ENCODE assay signal across 8 cellular contexts in the genomic region with DNA sequence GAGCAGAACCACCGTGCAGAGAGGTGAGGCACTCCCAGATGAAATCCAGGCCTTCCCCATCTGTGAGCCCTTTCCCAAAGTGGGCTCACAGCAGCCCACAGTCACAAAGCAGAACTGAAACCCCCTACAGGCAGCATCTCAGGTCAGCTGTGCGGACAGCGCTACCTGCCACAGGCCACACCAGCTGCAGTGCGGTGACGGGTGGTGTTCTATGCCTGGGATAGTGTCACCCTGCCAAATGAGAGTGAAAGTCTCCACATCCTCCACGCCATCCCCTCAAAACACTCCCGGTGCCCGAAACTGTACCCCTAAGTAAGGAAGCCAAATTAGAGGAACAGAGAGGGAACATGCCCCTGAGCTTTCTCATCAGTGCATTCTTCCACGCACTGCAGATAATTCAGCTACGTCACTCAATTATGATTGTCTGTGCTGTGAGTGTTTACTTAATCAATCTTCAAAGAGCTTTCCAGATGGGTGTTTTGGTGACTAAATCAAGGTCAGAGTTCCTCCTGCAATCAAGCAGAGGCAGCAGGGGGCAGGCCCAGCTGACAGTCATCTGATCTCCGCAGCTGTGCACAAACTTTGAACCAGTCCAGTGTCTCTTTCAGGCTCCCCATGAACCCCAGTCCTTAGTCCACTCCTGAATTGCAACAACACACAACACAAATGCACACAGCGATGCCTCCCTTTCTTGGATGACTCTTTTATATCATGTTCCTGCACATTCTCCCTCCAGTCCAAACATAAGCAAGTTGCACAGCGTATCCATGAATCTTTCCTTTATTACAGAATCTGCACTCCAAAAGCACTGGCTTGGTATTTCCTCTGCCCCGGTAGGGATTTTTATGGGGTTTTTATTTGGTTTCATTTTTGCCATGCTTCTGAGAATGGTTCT.
DNase-seq lines count a peak whose midpoint lies in the region; ATAC-seq and TF ChIP-seq lines count a peak whose summit lies in the region.

No MANE protein-coding gene starts in this region.

- peak; percentile 40 for TF ChIP-seq RAD21 in IMR-90 (IDR thresholded peaks at IDR 0.05; ENCODE audit: low read length)

- in situ Hi-C loops in IMR-90 (cut with MboI; ENCODE audit: low sequenced_read_pairs): loop anchor here (5.0 to 10.0 kb wide), 2 partner anchors 254 to 481 kb away; no protein-coding TSS in a partner anchor

- peak; percentile 68 for ATAC-seq in GM21390 (IDR thresholded peaks at IDR 0.05; ENCODE audit: unreplicated experiment)
- peak; percentile 24 for ATAC-seq in IMR-90 (ENCODE audit: low read depth)
- peak; percentile 88 for ATAC-seq in T-helper 17 cell
- peak; percentile 71 for ATAC-seq in stimulated activated naive CD8-positive, alpha-beta T cell treated with anti-CD3 and anti-CD28 coated beads, Interleukin-15, amount 100 ng/mL, for 72 hours

- CTCF ChIA-PET in IMR-90 (lab: Yijun Ruan, JAX): interaction anchor here (1.2 kb wide), 1 partner anchor 271 kb away, joined by 3 read pairs; no protein-coding TSS in a partner anchor

- H3K36me3 ChIP-seq in IMR-90 (ENCODE audit: control insufficient read depth, insufficient read depth, low read length) (no peaks in the 10 kb centered on the region), WERI-Rb-1 (no peaks in the 10 kb centered on the region)

- H3K36me3 Mint-ChIP-seq in T-helper 17 cell (ENCODE audit: low read depth): no peaks in the 10 kb centered on the region

- peak; percentile 19; the same call in 1 of the 2 replicates for TF ChIP-seq CTCF in IMR-90 (conservative IDR thresholded peaks at IDR 0.05; ENCODE audit: low read depth, low read length)
- TF ChIP-seq CTCF in WERI-Rb-1 (IDR thresholded peaks at IDR 0.05; ENCODE audit: low read depth, low read length): no peak

- H4K20me1 ChIP-seq in IMR-90 (ENCODE audit: insufficient read depth, low read length): no peaks in the 10 kb centered on the region

- no peaks in the 10 kb centered on the region for H3K9me3 ChIP-seq in IMR-90 (ENCODE audit: control insufficient read depth, insufficient read depth, low read length)
- H3K9me3 ChIP-seq in T-helper 17 cell (ENCODE audit: control insufficient read depth, low read length, poor library complexity, severe bottlenecking): no peaks in the 10 kb centered on the region
- H3K9me3 ChIP-seq in WERI-Rb-1 (ENCODE audit: severe bottlenecking): no peaks in the 10 kb centered on the region

- peak overlapping the region; percentile 79; the same call in 2 of the 3 replicates for H2BK15ac ChIP-seq in IMR-90 (ENCODE audit: low read depth, low read length)

- H3K9me1 ChIP-seq in IMR-90 (ENCODE audit: insufficient read depth, low read length): peaks cover 51% of the 10 kb centered on the region

- H3K14ac ChIP-seq in IMR-90 (replicated peaks; ENCODE audit: low read depth, low read length): peak overlapping the region; percentile 72

- H3K27ac Mint-ChIP-seq in T-helper 17 cell: peak overlapping the region; percentile 99
- H3K27ac Mint-ChIP-seq in stimulated activated naive CD8-positive, alpha-beta T cell treated with anti-CD3 and anti-CD28 coated beads, Interleukin-15, amount 100 ng/mL, for 72 hours: peak overlapping the region; percentile 93 to 98

- peak overlapping the region; percentile 97 for H2BK5ac ChIP-seq in IMR-90 (ENCODE audit: low read depth, low read length, poor library complexity, severe bottlenecking)

- H3K9me3 Mint-ChIP-seq in stimulated activated naive CD8-positive, alpha-beta T cell treated with anti-CD3 and anti-CD28 coated beads, Interleukin-15, amount 100 ng/mL, for 72 hours: no peaks in the 10 kb centered on the region

- peak overlapping the region; percentile 97 for H3K4ac ChIP-seq in IMR-90 (ENCODE audit: low read depth, low read length)

- POLR2A ChIA-PET in IMR-90 (lab: Charles Lee; ENCODE audit: unreplicated experiment): interaction anchor here (0.9 kb wide), 1 partner anchor 254 kb away, joined by 3 read pairs; no protein-coding TSS in a partner anchor

- H3K27me3 Mint-ChIP-seq in T-helper 17 cell: no peaks in the 10 kb centered on the region
- no peaks in the 10 kb centered on the region for H3K27me3 Mint-ChIP-seq in stimulated activated naive CD8-positive, alpha-beta T cell treated with anti-CD3 and anti-CD28 coated beads, Interleukin-15, amount 100 ng/mL, for 72 hours

- H3K23ac ChIP-seq in IMR-90 (ENCODE audit: low read depth, low read length): peak overlapping the region; percentile 82

- peak; percentile 50 for DNase-seq in GM04504 (ENCODE audit: low read depth)
- peak; percentile 93 for DNase-seq in IMR-90
- DNase-seq in T-helper 17 cell: peak; percentile 31 to 59 (median 50)
- peak; percentile 75 for DNase-seq in central memory CD4-positive, alpha-beta T cell
- peak; percentile 90 for DNase-seq in medulla oblongata (ENCODE audit: extremely low spot score)
- peak; percentile 57 to 84 for DNase-seq in stimulated activated naive CD8-positive, alpha-beta T cell treated with anti-CD3 and anti-CD28 coated beads, Interleukin-15, amount 100 ng/mL, for 72 hours
- no peak for DNase-seq in WERI-Rb-1

- H3K9ac ChIP-seq in IMR-90 (ENCODE audit: low read depth, low read length): peak overlapping the region; percentile 39

- dilution Hi-C loops in IMR-90 (cut with HindIII; ENCODE audit: low sequenced_read_pairs, unreplicated experiment): no loop called here

- H2BK20ac ChIP-seq in IMR-90 (ENCODE audit: low read depth, low read length): peak overlapping the region; percentile 99

- H4K5ac ChIP-seq in IMR-90 (ENCODE audit: low read depth, low read length): peak overlapping the region; percentile 93

- H3K4me2 ChIP-seq in IMR-90 (ENCODE audit: low read depth, low read length): peak overlapping the region; percentile 68

- peak overlapping the region; percentile 81 for H2AK9ac ChIP-seq in IMR-90 (replicated peaks; ENCODE audit: low read depth, low read length, poor library complexity)

- H4K8ac ChIP-seq in IMR-90 (ENCODE audit: low read depth in 2 of 2, low read length in 2 of 2): peak overlapping the region; percentile 69 to 97

- BruUV-seq in IMR-90 (replicated peaks; lab: Mats Ljungman, UMichigan): no TSS peak

- peaks cover 0 to 20% of the 10 kb centered on the region in 2 experiments; a peak in 2 of 4 replicates for H3K79me1 ChIP-seq in IMR-90 (ENCODE audit: low read depth in 1 of 2, low read length in 2 of 2)

- peak; percentile 54 for TF ChIP-seq POLR2A in IMR-90 (IDR thresholded peaks at IDR 0.05; ENCODE audit: low read depth, low read length)

- peak overlapping the region; percentile 60 for H2AFZ ChIP-seq in IMR-90 (replicated peaks; ENCODE audit: low read length, poor library complexity)

- intact Hi-C loops in IMR-90 (cut with micrococcal nuclease): no loop called here

- peaks cover 46% of the 10 kb centered on the region for H3K4me1 Mint-ChIP-seq in T-helper 17 cell
- H3K4me1 Mint-ChIP-seq in stimulated activated naive CD8-positive, alpha-beta T cell treated with anti-CD3 and anti-CD28 coated beads, Interleukin-15, amount 100 ng/mL, for 72 hours: peaks cover 95% of the 10 kb centered on the region

- H2BK120ac ChIP-seq in IMR-90 (ENCODE audit: low read depth, low read length): peak overlapping the region; percentile 99

- no peak overlapping the region for H3K4me3 ChIP-seq in IMR-90 (ENCODE audit: insufficient read depth, low read depth, low read length)
- no peak overlapping the region for H3K4me3 ChIP-seq in WERI-Rb-1 (ENCODE audit: low read depth, low read length)

- peaks cover 53% of the 10 kb centered on the region for H3K4me1 ChIP-seq in IMR-90 (ENCODE audit: control insufficient read depth, insufficient read depth, low read length)

- H3K56ac ChIP-seq in IMR-90 (ENCODE audit: extremely low read depth, insufficient read depth, low read length): 0 out of 2 replicates have a peak overlapping the region, but pooled peaks have one; percentile 6

- H3K27ac ChIP-seq in IMR-90 (ENCODE audit: insufficient read depth, low read length): peak overlapping the region; percentile 96
- no peak overlapping the region for H3K27ac ChIP-seq in WERI-Rb-1

- H2AK5ac ChIP-seq in IMR-90 (ENCODE audit: low read depth, low read length): peak overlapping the region; percentile 93

- peak overlapping the region; percentile 91 for H3K18ac ChIP-seq in IMR-90 (ENCODE audit: low read depth, low read length)

- H3K27me3 ChIP-seq in IMR-90 (ENCODE audit: control insufficient read depth, insufficient read depth, low read length): no peaks in the 10 kb centered on the region
- H3K27me3 ChIP-seq in WERI-Rb-1 (ENCODE audit: insufficient read depth, low read depth, severe bottlenecking): no peaks in the 10 kb centered on the region

- WGBS in IMR-90 (ENCODE audit: extremely low coverage in 2 of 2, insufficient read length in 1 of 2), 2 experiments: 50% methylated on average over 4 of the region's 14 CpGs; no CpG with 5 or more reads in 1 of the 2 experiments

- peak overlapping the region; percentile 90 for H3K4me3 Mint-ChIP-seq in T-helper 17 cell
- H3K4me3 Mint-ChIP-seq in stimulated activated naive CD8-positive, alpha-beta T cell treated with anti-CD3 and anti-CD28 coated beads, Interleukin-15, amount 100 ng/mL, for 72 hours: peak overlapping the region; percentile 83 to 86

- H4K91ac ChIP-seq in IMR-90 (ENCODE audit: insufficient read depth, low read depth, low read length): peak overlapping the region; percentile 97

TF ChIP-seq in IMR-90, 13 proteins besides CTCF, POLR2A, EP300 and RAD21 (continues in another document):
- TF ChIP-seq SMC3 (IDR thresholded peaks at IDR 0.05; ENCODE audit: low read depth, low read length) (peak; percentile 26; the same call in 1 of the 2 replicates), CHD1 (IDR thresholded peaks at IDR 0.05; ENCODE audit: low read depth, low read length) (no peak), RFX5 (IDR thresholded peaks at IDR 0.05; ENCODE audit: low read depth, low read length) (no peak), MXI1 (IDR thresholded peaks at IDR 0.05; ENCODE audit: borderline replicate concordance, low read depth, low read length) (no peak), ELK1 (IDR thresholded peaks at IDR 0.05; ENCODE audit: borderline replicate concordance, low read depth, low read length) (no peak), CEBPB (IDR thresholded peaks at IDR 0.05; ENCODE audit: low read depth, low read length) (peak; percentile 55; the same call in 1 of the 2 replicates), MAFK (IDR thresholded peaks at IDR 0.05; ENCODE audit: low read depth, low read length) (no peak), BHLHE40 (IDR thresholded peaks at IDR 0.05; ENCODE audit: low read depth, low read length) (peak; percentile 55; the same call in 1 of the 2 replicates), FOS (IDR thresholded peaks at IDR 0.05; ENCODE audit: low read depth, low read length) (peak; percentile 77)

Comparison
In these comparisons a context has a peak if more than half of its experiments do, and no peak if none do; other contexts are left out.
1. ATAC-seq: peak in every context shown above with its lines; median percentile 88 in T-helper 17 cell; 71 in stimulated activated naive CD8-positive, alpha-beta T cell treated with anti-CD3 and anti-CD28 coated beads, Interleukin-15, amount 100 ng/mL, for 72 hours; 68 in GM21390; 24 in IMR-90.